ENCODE assay signal across 8 cellular contexts in genomic region chr9:34500623-34501267, GRCh38. TPM values are rescaled to one million over a fixed set of nuclear protein-coding genes. Genes with fewer than 3 reads are reported as not detected.
A peak's percentile ranks its signal among the peaks of the same experiment; 100 is the strongest.
DNase-seq lines count a peak whose midpoint lies in the region; ATAC-seq lines count a peak whose summit lies in the region.

No MANE protein-coding gene starts in this region.

- peak; percentile 75 for ATAC-seq in Right ventricle myocardium superior (ENCODE audit: poor library complexity)
- ATAC-seq in HG03039 (IDR thresholded peaks at IDR 0.05; ENCODE audit: unreplicated experiment) = no peak
- no peak for ATAC-seq in GM18502 (IDR thresholded peaks at IDR 0.05; ENCODE audit: poor library complexity, unreplicated experiment)

- no peaks in the 10 kb centered on the region for H3K36me3 ChIP-seq in SJCRH30

- H3K4me1 ChIP-seq in SJCRH30 = no peaks in the 10 kb centered on the region

- 0 out of 2 replicates have a peak, but pooled peaks cover 3% of the 10 kb centered on the region for H3K27me3 ChIP-seq in SJCRH30

- H3K9me3 ChIP-seq in SJCRH30 (replicated peaks) = no peaks in the 10 kb centered on the region

- peak; percentile 46 for DNase-seq in DMS153 treated with DMSO at 0.1 percent for 48 hours (lab: John Stamatoyannopoulos, UW; ENCODE audit: unreplicated experiment)
- DNase-seq in HUDEP-2 (lab: John Stamatoyannopoulos, UW; ENCODE audit: unreplicated experiment in 76 of 76) = peak in 40 of 76 experiments; percentile 1 to 59 (median 22)
- peak; percentile 35 to 77 for DNase-seq in SJCRH30
- DNase-seq in activated gamma-delta T cell treated with anti-CD3 and anti-CD28 coated beads, Interleukin-2, amount 50 U/mL, for 16 hours (ENCODE audit: low read depth) = peak; percentile 72
- DNase-seq in Right ventricle myocardium superior = peak; percentile 62
- peak; percentile 81 for DNase-seq in retina

- no peak overlapping the region for H3K27ac ChIP-seq in SJCRH30

- H3K4me3 ChIP-seq in SJCRH30 = no peak overlapping the region

- intact Hi-C loops in Right ventricle myocardium superior (cut with DNase I) = loop anchor here (2.0 kb wide), 2 partner anchors 64 to 96 kb away; no protein-coding TSS in a partner anchor

RNA-seq across cellular contexts. Expression of gene ENHO, which starts 22.0 kb away (rescaled TPM):
- total RNA-seq in SJCRH30 (2014; rRNA removed; shearing (Covaris generic)) = 0.25 TPM in 1 of 2 replicates, not detected in the other
- 0.48 TPM for total RNA-seq in Right ventricle myocardium superior

RNA-seq across cellular contexts. Expression of gene DNAI1, which starts 42.1 kb away (rescaled TPM):
- 0.08 and 0.28 TPM in 2 replicates for total RNA-seq in SJCRH30 (2014; rRNA removed; shearing (Covaris generic))
- total RNA-seq in Right ventricle myocardium superior = not detected

RNA-seq across cellular contexts. Expression of gene FAM219A, which starts 42.4 kb away (rescaled TPM):
- total RNA-seq in SJCRH30 (2014; rRNA removed; shearing (Covaris generic)) = 4.7 and 4.9 TPM in 2 replicates
- total RNA-seq in Right ventricle myocardium superior = 20.6 TPM

Comparison
In these comparisons a context has a peak if more than half of its experiments do, and no peak if none do; other contexts are left out.
1. DNase-seq: peak in every context shown above with its lines; median percentile 81 in retina; 72 in activated gamma-delta T cell treated with anti-CD3 and anti-CD28 coated beads, Interleukin-2, amount 50 U/mL, for 16 hours; 62 in Right ventricle myocardium superior; 56 in SJCRH30; 46 in DMS153 treated with DMSO at 0.1 percent for 48 hours; 22 in HUDEP-2.